In genomic region chr11:118785362-118785761, GRCh38 we compare ENCODE assay signal across 12 cellular contexts. TPM values are rescaled to one million over a fixed set of nuclear protein-coding genes. Genes with fewer than 3 reads are reported as not detected.
DNase-seq lines count a peak whose midpoint lies in the region; ATAC-seq and TF ChIP-seq lines count a peak whose summit lies in the region.
"Had no signal": no experiment of that assay in that cellular context is flagged by ENCODE, and none has a peak within 500 bp of the region (broad histone marks: within the 10 kb centered on the region; RNA-seq: fewer than 3 reads in every experiment).

No MANE protein-coding gene starts in this region.

- no peak overlapping the region for H4K8ac ChIP-seq in mesenchymal stem cell (ENCODE audit: low read length)

- POLR2A ChIA-PET in CD4-positive, alpha-beta memory T cell (lab: Charles Lee; ENCODE audit: partially characterized antibody), result interaction anchor here (0.6 to 8.8 kb wide), 6 partner anchors 9 to 92 kb away, joined by 3 to 336 read pairs (median 4); no protein-coding TSS in a partner anchor

- H3K27ac Mint-ChIP-seq in CD4-positive, alpha-beta memory T cell, result peak overlapping the region in 3 of 7 donors; percentile 75 to 99 (median 86)
- peak overlapping the region; percentile 76 for H3K27ac Mint-ChIP-seq in activated naive CD8-positive, alpha-beta T cell treated with anti-CD3 and anti-CD28 coated beads, Interleukin-2, amount 50 U/mL, for 24 hours

- TF ChIP-seq POLR2A in body of pancreas (IDR thresholded peaks at IDR 0.05), result no peak

- H3K4me2 ChIP-seq in mesenchymal stem cell (ENCODE audit: low read length, poor library complexity, severe bottlenecking), result no peak overlapping the region

- no peak overlapping the region for H3K14ac ChIP-seq in mesenchymal stem cell (ENCODE audit: low read length in 2 of 2)

- H2BK5ac ChIP-seq in mesenchymal stem cell (ENCODE audit: low read depth, low read length, poor library complexity, severe bottlenecking), result no peak overlapping the region

- no peaks in the 10 kb centered on the region for H3K27me3 ChIP-seq in CD4-positive, alpha-beta memory T cell (ENCODE audit: insufficient read depth, low read length)
- H3K27me3 ChIP-seq in mesenchymal stem cell (ENCODE audit: control insufficient read depth in 1 of 2, insufficient read depth in 1 of 2, low read length in 2 of 2) (no peaks in the 10 kb centered on the region), body of pancreas (no peaks in the 10 kb centered on the region)
- H3K27me3 ChIP-seq: esophagus squamous epithelium, tibial artery had no signal

- no peaks in the 10 kb centered on the region for H3K79me1 ChIP-seq in mesenchymal stem cell (replicated peaks; ENCODE audit: low read length, poor library complexity, severe bottlenecking)

- H2BK12ac ChIP-seq in mesenchymal stem cell (ENCODE audit: low read length in 2 of 2), result no peak overlapping the region

- no peaks in the 10 kb centered on the region for H3K27me3 Mint-ChIP-seq in CD4-positive, alpha-beta memory T cell
- no peaks in the 10 kb centered on the region for H3K27me3 Mint-ChIP-seq in activated naive CD8-positive, alpha-beta T cell treated with anti-CD3 and anti-CD28 coated beads, Interleukin-2, amount 50 U/mL, for 24 hours

- H3K27ac ChIP-seq in CD4-positive, alpha-beta memory T cell (ENCODE audit: low read depth, low read length), result peak overlapping the region; percentile 53
- H3K27ac ChIP-seq in mesenchymal stem cell (ENCODE audit: low read length, poor library complexity, severe bottlenecking) (no peak overlapping the region), body of pancreas (no peak overlapping the region)
- H3K27ac ChIP-seq: parathyroid adenoma had no signal

- peaks cover 32% of the 10 kb centered on the region for H3K36me3 ChIP-seq in CD4-positive, alpha-beta memory T cell (ENCODE audit: insufficient read depth, low read length)
- H3K36me3 ChIP-seq in mesenchymal stem cell (ENCODE audit: control insufficient read depth in 1 of 2, insufficient read depth in 2 of 2, low read depth in 1 of 2, low read length in 2 of 2), result peaks cover 23 to 51% of the 10 kb centered on the region in 2 experiments
- H3K36me3 ChIP-seq in body of pancreas (replicated peaks in 1 of 2; ENCODE audit: insufficient read depth in 1 of 2, low read depth in 2 of 2), result peaks cover 0 to 5% of the 10 kb centered on the region in 2 donors

- peak overlapping the region in 4 of 8 donors; percentile 49 to 100 (median 79) for H3K4me3 Mint-ChIP-seq in CD4-positive, alpha-beta memory T cell
- peak overlapping the region; percentile 98 for H3K4me3 Mint-ChIP-seq in activated naive CD8-positive, alpha-beta T cell treated with anti-CD3 and anti-CD28 coated beads, Interleukin-2, amount 50 U/mL, for 24 hours

- peaks cover 25 to 85% (median 42%) of the 10 kb centered on the region in 4 donors for H3K4me1 Mint-ChIP-seq in CD4-positive, alpha-beta memory T cell
- H3K4me1 Mint-ChIP-seq in activated naive CD8-positive, alpha-beta T cell treated with anti-CD3 and anti-CD28 coated beads, Interleukin-2, amount 50 U/mL, for 24 hours, result peaks cover 69% of the 10 kb centered on the region

- no peak overlapping the region for H2BK120ac ChIP-seq in mesenchymal stem cell (ENCODE audit: low read depth, low read length)

- 83% methylated on average over 1 of the region's 3 CpGs for WGBS in mesenchymal stem cell
- WGBS in body of pancreas, 2 donors, result 31 to 32% methylated on average over 3 of the region's 3 CpGs

- peak in 1 of 5 donors; percentile 49 for DNase-seq in CD4-positive, alpha-beta memory T cell
- DNase-seq in HCEC 1CT (peak; percentile 46), mesenchymal stem cell (peak; percentile 32), anterior cingulate cortex (lab: John Stamatoyannopoulos, UW) (no peak), body of pancreas (no peak), NOMO-1 (lab: John Stamatoyannopoulos, UW; ENCODE audit: unreplicated experiment in 2 of 2) (no peak)
- DNase-seq in activated naive CD8-positive, alpha-beta T cell treated with anti-CD3 and anti-CD28 coated beads, Interleukin-2, amount 50 U/mL, for 24 hours, result no peak
- DNase-seq: esophagus squamous epithelium, left colon, NCI-H2171 treated with DMSO at 0.1 percent for 48 hours, tibial artery had no signal

- no peak overlapping the region for H3K18ac ChIP-seq in mesenchymal stem cell (ENCODE audit: low read depth in 1 of 2, low read length in 2 of 2)

- TF ChIP-seq CTCF in body of pancreas (IDR thresholded peaks at IDR 0.05), result no peak

- intact Hi-C loops in CD4-positive, alpha-beta memory T cell (cut with micrococcal nuclease), result no loop called here
- intact Hi-C loops in body of pancreas (cut with DNase I), result no loop called here

- H3K9ac ChIP-seq in mesenchymal stem cell (ENCODE audit: low read length), result peak overlapping the region; percentile 50
- H3K9ac ChIP-seq: parathyroid adenoma had no signal

- no peak for ATAC-seq in activated naive CD8-positive, alpha-beta T cell treated with anti-CD3 and anti-CD28 coated beads, Interleukin-2, amount 50 U/mL, for 24 hours
- ATAC-seq in body of pancreas, result no peak
- ATAC-seq: left colon had no signal

- no peak overlapping the region for H2AK5ac ChIP-seq in mesenchymal stem cell (ENCODE audit: low read length, severe bottlenecking)

- peaks cover 31 to 65% of the 10 kb centered on the region in 2 donors for H3K36me3 Mint-ChIP-seq in CD4-positive, alpha-beta memory T cell
- peaks cover 49% of the 10 kb centered on the region for H3K36me3 Mint-ChIP-seq in activated naive CD8-positive, alpha-beta T cell treated with anti-CD3 and anti-CD28 coated beads, Interleukin-2, amount 50 U/mL, for 24 hours (ENCODE audit: low read depth)

- no peak overlapping the region for H3K4me3 ChIP-seq in CD4-positive, alpha-beta memory T cell (ENCODE audit: low read length in 2 of 2)
- H3K4me3 ChIP-seq in mesenchymal stem cell (ENCODE audit: insufficient read depth in 1 of 2, low read depth in 1 of 2, low read length in 2 of 2) (no peak overlapping the region), body of pancreas (no peak overlapping the region)

- no peak overlapping the region for H2AFZ ChIP-seq in mesenchymal stem cell (ENCODE audit: low read depth, low read length)
- H2AFZ ChIP-seq: parathyroid adenoma had no signal

- no peak overlapping the region for H3K4ac ChIP-seq in mesenchymal stem cell (ENCODE audit: low read depth in 1 of 2, low read length in 2 of 2)

- H3K4me1 ChIP-seq in CD4-positive, alpha-beta memory T cell (ENCODE audit: insufficient read depth, low read length), result peaks cover 79% of the 10 kb centered on the region
- H3K4me1 ChIP-seq in mesenchymal stem cell (ENCODE audit: control insufficient read depth, insufficient read depth, low read depth, low read length) (peaks cover 9% of the 10 kb centered on the region), body of pancreas (peaks cover 66% of the 10 kb centered on the region)
- H3K4me1 ChIP-seq: parathyroid adenoma had no signal

- H4K91ac ChIP-seq in mesenchymal stem cell (ENCODE audit: low read length), result no peak overlapping the region

- no peaks in the 10 kb centered on the region for H3K9me3 ChIP-seq in CD4-positive, alpha-beta memory T cell (ENCODE audit: control insufficient read depth in 1 of 2, low read length in 2 of 2)
- H3K9me3 ChIP-seq in mesenchymal stem cell (ENCODE audit: control insufficient read depth, low read length) (no peaks in the 10 kb centered on the region), body of pancreas (no peaks in the 10 kb centered on the region)
- H3K9me3 ChIP-seq: esophagus squamous epithelium, tibial artery had no signal

- peaks cover 0 to 1% (median 0%) of the 10 kb centered on the region in 8 donors for H3K9me3 Mint-ChIP-seq in CD4-positive, alpha-beta memory T cell
- H3K9me3 Mint-ChIP-seq in activated naive CD8-positive, alpha-beta T cell treated with anti-CD3 and anti-CD28 coated beads, Interleukin-2, amount 50 U/mL, for 24 hours, result no peaks in the 10 kb centered on the region

- CTCF ChIA-PET in CD4-positive, alpha-beta memory T cell (lab: Charles Lee; ENCODE audit: partially characterized antibody), result interaction anchor here (0.5 to 10.5 kb wide), 12 partner anchors 15 to 398 kb away, joined by 3 to 149 read pairs (median 5); no protein-coding TSS in a partner anchor

- H3K23ac ChIP-seq in mesenchymal stem cell (ENCODE audit: low read length in 2 of 2), result no peak overlapping the region

- H2BK15ac ChIP-seq in mesenchymal stem cell (ENCODE audit: low read depth, poor library complexity, severe bottlenecking), result no peak overlapping the region

RNA-seq across cellular contexts. Expression of gene DDX6, which starts 5.6 kb away (rescaled TPM):
- 100 to 1,000 TPM; 299 to 304 TPM for total RNA-seq in CD4-positive, alpha-beta memory T cell
- 10 to 100 TPM; 74.6 to 90.9 TPM for polyA plus RNA-seq in CD4-positive, alpha-beta memory T cell
- polyA plus RNA-seq in mesenchymal stem cell (2013, experiment 1 of 2), result 49.6 TPM
- 51.6 TPM for polyA plus RNA-seq in mesenchymal stem cell (2013, experiment 2 of 2)
- 10 to 100 TPM; 63.3 to 69.8 TPM for total RNA-seq in body of pancreas

Comparison
In these comparisons a context has a peak if more than half of its experiments do, and no peak if none do; other contexts are left out.
1. DNase-seq: peak in HCEC 1CT (single experiment) and mesenchymal stem cell (single experiment); none in activated naive CD8-positive, alpha-beta T cell treated with anti-CD3 and anti-CD28 coated beads, Interleukin-2, amount 50 U/mL, for 24 hours (single experiment), anterior cingulate cortex (0 of 58), body of pancreas (0 of 4) and NOMO-1 (0 of 2).
2. RNA of gene DDX6, which starts 5.6 kb away (total RNA-seq): 299 to 304 TPM in CD4-positive, alpha-beta memory T cell; 63.3 to 69.8 TPM in body of pancreas; every median in the first group is over 4 times any median in the second.